In the genomic region with DNA sequence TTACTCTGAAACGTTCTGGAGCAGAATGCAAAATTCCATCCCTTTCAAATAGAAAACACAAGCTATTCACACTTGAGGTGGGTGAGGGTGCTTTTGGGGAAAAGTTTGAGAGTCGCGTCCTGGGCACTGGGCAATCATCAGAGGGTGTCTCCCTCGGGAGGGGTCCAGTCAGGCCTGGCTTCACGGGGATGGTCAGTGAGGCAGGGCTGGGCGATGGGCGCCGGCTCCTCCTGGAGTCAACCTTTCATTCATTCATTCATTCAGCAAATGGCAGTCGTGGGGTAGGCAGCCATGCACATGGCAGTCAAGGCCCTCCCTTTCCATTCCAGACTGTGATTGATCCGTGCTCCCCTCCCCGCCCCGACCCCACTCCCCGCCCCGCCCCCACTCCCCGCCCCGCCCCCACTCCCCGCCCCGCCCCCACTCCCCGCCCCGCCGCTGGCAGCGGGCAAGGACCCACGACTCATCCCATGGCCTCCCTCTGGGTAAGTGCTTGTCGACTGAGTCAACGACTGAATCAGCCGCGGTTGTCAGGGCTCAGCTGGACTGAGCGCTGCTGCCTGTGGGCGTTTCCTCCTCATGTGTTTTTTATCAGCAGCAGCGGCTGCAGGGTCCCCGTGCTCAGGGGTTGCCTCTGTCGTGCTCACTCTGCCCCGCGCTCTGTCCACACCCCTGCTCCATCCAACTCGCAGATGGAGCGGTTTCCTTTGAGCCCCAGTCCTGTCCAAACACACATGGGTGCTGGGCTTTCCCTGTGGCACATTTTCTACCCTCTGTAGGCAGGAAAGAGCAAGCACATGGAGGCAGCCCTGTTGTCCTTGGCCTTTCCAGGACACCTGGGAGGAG, we compare ENCODE assay signal across 8 cellular contexts. TPM values are rescaled to one million over a fixed set of nuclear protein-coding genes. Genes with fewer than 3 reads are reported as not detected.
DNase-seq lines count a peak whose midpoint lies in the region; ATAC-seq and TF ChIP-seq lines count a peak whose summit lies in the region.

No MANE protein-coding gene starts in this region.

- in situ Hi-C loops in mammary epithelial cell (cut with MboI; ENCODE audit: low sequenced_read_pairs in 2 of 2), result loop anchor here (10.0 to 25.0 kb wide), 3 partner anchors 175 to 307 kb away; partner anchors contain the start of gene TMEM201 (in 1 of the 2)

- H2AFZ ChIP-seq in mammary epithelial cell (ENCODE audit: low read depth, low read length), result peak overlapping the region; percentile 74

- H3K9me3 ChIP-seq in mammary epithelial cell (replicated peaks; ENCODE audit: insufficient read depth, low read length) (no peaks in the 10 kb centered on the region), mucosa of descending colon (no peaks in the 10 kb centered on the region), tibial artery (peaks cover 0 to 6% (median 0%) of the 10 kb centered on the region in 3 donors)

- dilution Hi-C loops in mammary epithelial cell (cut with HindIII; ENCODE audit: low sequenced_read_pairs), result loop anchor here (5.0 to 25.0 kb wide), 2 partner anchors 182 to 292 kb away; no protein-coding TSS in a partner anchor

- CTCF ChIA-PET in mammary epithelial cell (lab: Charles Lee; ENCODE audit: low non-redundant PET), result no interaction called here

- peak overlapping the region; percentile 12 for H3K9ac ChIP-seq in mammary epithelial cell (ENCODE audit: insufficient read depth, low read length)

- H3K27me3 ChIP-seq in mammary epithelial cell (ENCODE audit: insufficient read depth, low read length) (no peaks in the 10 kb centered on the region), tibial artery (peaks cover 0 to 8% of the 10 kb centered on the region in 2 donors)

- intact Hi-C loops in mammary epithelial cell (cut with micrococcal nuclease) (no loop called here), mucosa of descending colon (cut with DNase I, micrococcal nuclease) (loop anchor here (10.0 kb wide), 2 partner anchors 175 to 205 kb away; no protein-coding TSS in a partner anchor), tibial artery (cut with DNase I; ENCODE audit: low total_unique reads) (no loop called here)

- no TSS peak for BruUV-seq in mammary epithelial cell (replicated peaks; lab: Mats Ljungman, UMichigan)

- H3K36me3 ChIP-seq in mammary epithelial cell (ENCODE audit: insufficient read depth, low read length), result no peaks in the 10 kb centered on the region
- no peaks in the 10 kb centered on the region for H3K36me3 ChIP-seq in mucosa of descending colon (ENCODE audit: low read depth)
- no peaks in the 10 kb centered on the region for H3K36me3 ChIP-seq in tibial artery

- TF ChIP-seq CTCF in mammary epithelial cell (conservative IDR thresholded peaks at IDR 0.05 in 1 of 2, IDR thresholded peaks at IDR 0.05 in 1 of 2; ENCODE audit: extremely low read depth in 1 of 2, insufficient read depth in 1 of 2, low read depth in 1 of 2, low read length in 2 of 2), result peak in 1 of 2 donors; percentile 29
- no peak for TF ChIP-seq CTCF in mucosa of descending colon (IDR thresholded peaks at IDR 0.05)
- no peak for TF ChIP-seq CTCF in tibial artery (IDR thresholded peaks at IDR 0.05)

- H3K79me2 ChIP-seq in mammary epithelial cell (ENCODE audit: insufficient read depth, low read length), result no peaks in the 10 kb centered on the region

- 37% methylated on average over 20 of the region's 36 CpGs for WGBS in mammary epithelial cell (ENCODE audit: low coverage, missing lambda C conversion rate)

- peak; percentile 5 for DNase-seq in DMS153 (lab: John Stamatoyannopoulos, UW)
- DNase-seq in DMS153 treated with DMSO at 0.1 percent for 48 hours (lab: John Stamatoyannopoulos, UW; ENCODE audit: unreplicated experiment), result no peak
- DNase-seq in T1000 (lab: John Stamatoyannopoulos, UW), result peak; percentile 81
- DNase-seq in mammary epithelial cell, result peak; percentile 88
- peak; percentile 56 to 84 (median 67) for DNase-seq in mucosa of descending colon
- DNase-seq in tibial artery, result peak; percentile 76 to 86
- DNase-seq in NOMO-1 treated with DMSO at 0.1 percent for 48 hours (lab: John Stamatoyannopoulos, UW; ENCODE audit: unreplicated experiment), result no peak
- DNase-seq in NCI-H524 treated with DMSO at 0.1 percent for 48 hours (lab: John Stamatoyannopoulos, UW), result no peak

- no peaks in the 10 kb centered on the region for H4K20me1 ChIP-seq in mammary epithelial cell (ENCODE audit: insufficient read depth, low read length)

- ATAC-seq in mucosa of descending colon, result peak; percentile 70

- peaks cover 34% of the 10 kb centered on the region for H3K4me1 ChIP-seq in mammary epithelial cell (ENCODE audit: insufficient read depth, low read length)
- H3K4me1 ChIP-seq in mucosa of descending colon (ENCODE audit: low read depth), result peaks cover 20% of the 10 kb centered on the region
- peaks cover 0 to 46% (median 19%) of the 10 kb centered on the region in 4 donors for H3K4me1 ChIP-seq in tibial artery

- H3K27ac ChIP-seq in mammary epithelial cell (ENCODE audit: insufficient read depth, low read depth, low read length), result peak overlapping the region; percentile 13
- no peak overlapping the region for H3K27ac ChIP-seq in tibial artery

- H3K4me2 ChIP-seq in mammary epithelial cell (ENCODE audit: insufficient read depth, low read depth, low read length), result peak overlapping the region; percentile 86

- H3K4me3 ChIP-seq in mammary epithelial cell (replicated peaks in 1 of 3; ENCODE audit: insufficient read depth in 1 of 3, low read depth in 2 of 3, low read length in 3 of 3), result peak overlapping the region in 1 of 3 experiments; percentile 16
- H3K4me3 ChIP-seq in mucosa of descending colon, result no peak overlapping the region
- H3K4me3 ChIP-seq in tibial artery, result no peak overlapping the region

RNA-seq across cellular contexts. Expression of gene SPSB1, which starts 12.5 kb away (rescaled TPM):
- total RNA-seq in mammary epithelial cell (10 to 100 TPM; 18.2 to 56.7 TPM), mucosa of descending colon (10 to 100 TPM; 22.1 to 35.5 (median 26.1) TPM)
- polyA plus RNA-seq in mammary epithelial cell, result 13.2 TPM
- 17.3 TPM for polyA minus RNA-seq in mammary epithelial cell

RNA-seq across cellular contexts. Expression of gene H6PD, which starts 45.7 kb away (rescaled TPM):
- total RNA-seq in mammary epithelial cell (10 to 100 TPM; 12.6 to 18.0 TPM), mucosa of descending colon (10 to 100 TPM; 27.6 to 35.3 (median 31.9) TPM)
- polyA plus RNA-seq in mammary epithelial cell, result 5.4 TPM
- polyA minus RNA-seq in mammary epithelial cell, result 12.0 TPM

Comparison
In these comparisons a context has a peak if more than half of its experiments do, and no peak if none do; other contexts are left out.
1. DNase-seq: peak in DMS153 (single experiment), T1000 (single experiment), mammary epithelial cell (single experiment), mucosa of descending colon (3 of 3) and tibial artery (2 of 2); none in DMS153 treated with DMSO at 0.1 percent for 48 hours (single experiment), NOMO-1 treated with DMSO at 0.1 percent for 48 hours (single experiment) and NCI-H524 treated with DMSO at 0.1 percent for 48 hours (single experiment).
2. intact Hi-C loops: an anchor here in mucosa of descending colon (10.0 kb wide); none called in mammary epithelial cell and tibial artery.